In the genomic region with DNA sequence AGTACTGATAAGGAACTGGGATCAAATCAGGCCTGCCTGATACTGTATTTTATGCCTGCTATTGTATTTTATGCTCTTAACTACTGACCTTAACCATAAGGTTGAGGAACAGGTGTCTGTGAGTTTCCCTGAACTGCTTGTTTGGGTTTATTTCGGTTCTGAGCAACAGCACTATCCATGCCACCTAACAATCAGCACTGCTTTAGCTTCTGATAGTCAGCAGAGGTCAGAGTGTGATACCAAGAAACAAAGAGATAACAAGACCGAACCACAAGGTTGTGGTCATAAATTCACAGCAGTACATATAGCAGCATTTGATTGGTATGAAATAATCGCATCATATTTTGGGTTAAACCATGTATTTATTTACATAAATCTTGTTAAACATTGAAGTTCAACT, we compare ENCODE assay signal across 1 cellular context.
TF ChIP-seq lines count a peak whose summit lies in the region.

No MANE protein-coding gene starts in this region.

TF ChIP-seq in GM23338, 12 proteins besides CTCF, POLR2A, EP300 and RAD21:
- TF ChIP-seq ZNF462 (CRISPR knock-in tag; IDR thresholded peaks at IDR 0.05) (no peak), ZNF331 (CRISPR knock-in tag; IDR thresholded peaks at IDR 0.05; ENCODE audit: low read depth) (no peak), POLR2AphosphoS5 (IDR thresholded peaks at IDR 0.05; ENCODE audit: low read depth) (no peak), EZH2 (IDR thresholded peaks at IDR 0.05; ENCODE audit: low read depth, unreplicated experiment) (no peak), CREB1 (CRISPR knock-in tag; IDR thresholded peaks at IDR 0.05; ENCODE audit: low read depth) (no peak), JUNB (IDR thresholded peaks at IDR 0.05; ENCODE audit: unreplicated experiment) (no peak), ZNF114 (CRISPR knock-in tag; IDR thresholded peaks at IDR 0.05) (no peak), STAT1 (IDR thresholded peaks at IDR 0.05; ENCODE audit: unreplicated experiment) (no peak), REST (IDR thresholded peaks at IDR 0.05; ENCODE audit: unreplicated experiment) (no peak), NANOG (IDR thresholded peaks at IDR 0.05; ENCODE audit: borderline replicate concordance) (no peak), EZH2phosphoT487 (IDR thresholded peaks at IDR 0.05; ENCODE audit: unreplicated experiment) (no peak)
- TF ChIP-seq, protein P1, sequence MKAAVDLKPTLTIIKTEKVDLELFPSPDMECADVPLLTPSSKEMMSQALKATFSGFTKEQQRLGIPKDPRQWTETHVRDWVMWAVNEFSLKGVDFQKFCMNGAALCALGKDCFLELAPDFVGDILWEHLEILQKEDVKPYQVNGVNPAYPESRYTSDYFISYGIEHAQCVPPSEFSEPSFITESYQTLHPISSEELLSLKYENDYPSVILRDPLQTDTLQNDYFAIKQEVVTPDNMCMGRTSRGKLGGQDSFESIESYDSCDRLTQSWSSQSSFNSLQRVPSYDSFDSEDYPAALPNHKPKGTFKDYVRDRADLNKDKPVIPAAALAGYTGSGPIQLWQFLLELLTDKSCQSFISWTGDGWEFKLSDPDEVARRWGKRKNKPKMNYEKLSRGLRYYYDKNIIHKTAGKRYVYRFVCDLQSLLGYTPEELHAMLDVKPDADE (IDR thresholded peaks at IDR 0.05), result no peak
